In genomic region chr2:224217962-224218347, GRCh38 we compare ENCODE assay signal across 14 cellular contexts.
A peak's percentile ranks its signal among the peaks of the same experiment; 100 is the strongest.
DNase-seq lines count a peak whose midpoint lies in the region; ATAC-seq and TF ChIP-seq lines count a peak whose summit lies in the region.
"Had no signal": no experiment of that assay in that cellular context is flagged by ENCODE, and none has a peak within 500 bp of the region (broad histone marks: within the 10 kb centered on the region; RNA-seq: fewer than 3 reads in every experiment).

No MANE protein-coding gene starts in this region.

- H3K36me3 ChIP-seq in heart right ventricle, result no peaks in the 10 kb centered on the region
- no peaks in the 10 kb centered on the region for H3K36me3 ChIP-seq in aorta (ENCODE audit: control insufficient read depth in 1 of 2, insufficient read depth in 2 of 2, low read length in 1 of 2)
- H3K36me3 ChIP-seq: esophagus squamous epithelium, neutrophil had no signal

- peaks cover 0 to 16% (median 3%) of the 10 kb centered on the region in 9 donors for H3K4me1 ChIP-seq in heart right ventricle
- H3K4me1 ChIP-seq in aorta (ENCODE audit: control insufficient read depth in 1 of 2, insufficient read depth in 2 of 2, low read length in 2 of 2), result peaks cover 0 to 2% of the 10 kb centered on the region in 2 donors

- ATAC-seq in heart right ventricle (peak in 6 of 8 donors; percentile 40 to 75 (median 60)), aorta (ENCODE audit: low FRiP score) (peak; percentile 75), GM19467 (IDR thresholded peaks at IDR 0.05; ENCODE audit: unreplicated experiment) (no peak)
- ATAC-seq: stimulated activated naive CD8-positive, alpha-beta T cell treated with anti-CD3 and anti-CD28 coated beads, Interleukin-15, amount 100 ng/mL, for 72 hours had no signal

- H3K9me3 ChIP-seq in heart right ventricle (peaks cover 0 to 13% (median 0%) of the 10 kb centered on the region in 11 donors), aorta (ENCODE audit: control insufficient read depth, low read length) (peaks cover 3% of the 10 kb centered on the region)
- H3K9me3 ChIP-seq: esophagus squamous epithelium, neutrophil had no signal

- no peaks in the 10 kb centered on the region for H3K27me3 ChIP-seq in heart right ventricle
- no peaks in the 10 kb centered on the region for H3K27me3 ChIP-seq in aorta (ENCODE audit: control insufficient read depth in 1 of 2, insufficient read depth in 2 of 2, low read length in 1 of 2)
- H3K27me3 ChIP-seq: esophagus squamous epithelium, neutrophil had no signal

- no peak for TF ChIP-seq CTCF in heart right ventricle (IDR thresholded peaks at IDR 0.05)
- TF ChIP-seq CTCF in astrocyte of the cerebellum (IDR thresholded peaks at IDR 0.05; ENCODE audit: low read depth, low read length, missing control alignments), result no peak
- no peak for TF ChIP-seq CTCF in foreskin fibroblast (IDR thresholded peaks at IDR 0.05; ENCODE audit: low read depth, low read length)

- peak overlapping the region in 2 of 10 donors; percentile 23 to 57 for H3K27ac ChIP-seq in heart right ventricle
- no peak overlapping the region for H3K27ac ChIP-seq in aorta (ENCODE audit: low read depth in 1 of 2, low read length in 2 of 2)
- H3K27ac ChIP-seq: esophagus squamous epithelium, neutrophil, skin epidermis had no signal

- in situ Hi-C loops in astrocyte of the cerebellum (cut with HindIII; ENCODE audit: low sequenced_read_pairs), result loop anchor here (5.0 kb wide), 1 partner anchor 44 kb away; no protein-coding TSS in a partner anchor

- intact Hi-C loops in heart right ventricle (cut with DNase I), result no loop called here
- intact Hi-C loops in cardiac septum (cut with DNase I), result no loop called here
- intact Hi-C loops in aorta (cut with DNase I), result no loop called here

- no peak overlapping the region for H3K4me3 ChIP-seq in heart right ventricle
- H3K4me3 ChIP-seq in astrocyte of the cerebellum (ENCODE audit: low read depth, low read length), result no peak overlapping the region
- no peak overlapping the region for H3K4me3 ChIP-seq in foreskin fibroblast (ENCODE audit: low read depth in 1 of 2, low read length in 2 of 2)
- no peak overlapping the region for H3K4me3 ChIP-seq in aorta (ENCODE audit: low read length in 2 of 2)
- H3K4me3 ChIP-seq: esophagus squamous epithelium, skin epidermis had no signal

- DNase-seq in heart right ventricle, result peak in 1 of 2 donors; percentile 18
- no peak for DNase-seq in cardiac septum (ENCODE audit: low spot score)
- DNase-seq in astrocyte of the cerebellum (ENCODE audit: low read depth), result peak; percentile 90
- peak; percentile 67 to 75 for DNase-seq in foreskin fibroblast
- peak in 1 of 2 donors; percentile 66 for DNase-seq in aorta
- no peak for DNase-seq in foreskin melanocyte
- no peak for DNase-seq in activated CD4-positive, alpha-beta T cell treated with anti-CD3 and anti-CD28 coated beads, Interleukin-2, amount 50 U/mL, for 48 hours
- DNase-seq: activated CD4-positive, alpha-beta T cell treated with anti-CD3 and anti-CD28 coated beads for 4 hours; esophagus squamous epithelium; MM.1S; stimulated activated naive CD8-positive, alpha-beta T cell treated with anti-CD3 and anti-CD28 coated beads, Interleukin-15, amount 100 ng/mL, for 72 hours had no signal

- 37 to 49% methylated on average over 3 of the region's 3 CpGs for WGBS in heart right ventricle, 2 donors
- 3 to 7% methylated on average over 3 of the region's 3 CpGs for WGBS in aorta, 2 donors

Comparison
In these comparisons a context has a peak if more than half of its experiments do, and no peak if none do; other contexts are left out.
1. DNase-seq: peak in astrocyte of the cerebellum (single experiment) and foreskin fibroblast (2 of 2); none in cardiac septum (single experiment), foreskin melanocyte (single experiment) and activated CD4-positive, alpha-beta T cell treated with anti-CD3 and anti-CD28 coated beads, Interleukin-2, amount 50 U/mL, for 48 hours (0 of 2).